22 cellular contexts compared by ENCODE assay signal in genomic region chr6:100220543-100220942, GRCh38.
"Had no signal": no experiment of that assay in that cellular context is flagged by ENCODE, and none has a peak within 500 bp of the region (broad histone marks: within the 10 kb centered on the region; RNA-seq: fewer than 3 reads in every experiment).

No MANE protein-coding gene starts in this region.

- H3K27me3 ChIP-seq: esophagus muscularis mucosa, gastroesophageal sphincter, right lobe of liver, stomach had no signal

- H3K36me3 ChIP-seq: esophagus muscularis mucosa, gastroesophageal sphincter, right lobe of liver, stomach had no signal

- H3K4me1 ChIP-seq: esophagus muscularis mucosa, gastroesophageal sphincter, psoas muscle, right lobe of liver, stomach had no signal

- H3K4me1 Mint-ChIP-seq: naive B cell had no signal

- H3K4me3 Mint-ChIP-seq: dendritic cell treated with granulocyte-macrophage colony-stimulating factor and Interleukin-4, amounts not matched to agents 40 ng/mL and 50 ng/mL, for 4 days; effector memory CD8-positive, alpha-beta T cell; nephron had no signal

- DNase-seq: effector memory CD8-positive, alpha-beta T cell; foreskin fibroblast; glutamatergic neuron; left colon; left ventricle myocardium superior; mesendoderm; naive B cell; occipital lobe; psoas muscle; retina; right lobe of liver; stimulated activated CD4-positive, alpha-beta T cell treated with anti-CD3 and anti-CD28 coated beads, Interleukin-4, amount 100 ng/mL, for 24 hours; stimulated activated naive CD4-positive, alpha-beta T cell; stomach; substantia nigra; trophoblast cell had no signal

- H3K27ac Mint-ChIP-seq: dendritic cell treated with granulocyte-macrophage colony-stimulating factor and Interleukin-4, amounts not matched to agents 40 ng/mL and 50 ng/mL, for 4 days; effector memory CD8-positive, alpha-beta T cell; nephron had no signal

- H3K4me3 ChIP-seq: esophagus muscularis mucosa, gastroesophageal sphincter, lung, psoas muscle, right lobe of liver, stomach had no signal

- H3K9me3 Mint-ChIP-seq: effector memory CD8-positive, alpha-beta T cell; nephron had no signal

- H3K27ac ChIP-seq: epithelial cell of prostate, esophagus muscularis mucosa, gastroesophageal sphincter, psoas muscle, right lobe of liver, stomach had no signal

- ATAC-seq: effector memory CD8-positive, alpha-beta T cell; gastroesophageal sphincter; left colon; left ventricle myocardium superior; psoas muscle; right lobe of liver had no signal

- H3K36me3 Mint-ChIP-seq: naive B cell had no signal

- H3K9me3 ChIP-seq: esophagus muscularis mucosa, gastroesophageal sphincter, psoas muscle, right lobe of liver, stomach had no signal
